8 cellular contexts compared by ENCODE assay signal in genomic region chr1:205591522-205592351, GRCh38. TPM values are rescaled to one million over a fixed set of nuclear protein-coding genes. Genes with fewer than 3 reads are reported as not detected.
DNase-seq lines count a peak whose midpoint lies in the region; ATAC-seq and TF ChIP-seq lines count a peak whose summit lies in the region.

No MANE protein-coding gene starts in this region.

- ATAC-seq in HG02884 (IDR thresholded peaks at IDR 0.05; ENCODE audit: unreplicated experiment) (peak; percentile 70), GM18870 (IDR thresholded peaks at IDR 0.05; ENCODE audit: unreplicated experiment) (no peak)

- H3K4me3 ChIP-seq in GM12875 (ENCODE audit: low read depth, low read length): peak overlapping the region; percentile 25

- peak; percentile 99 for TF ChIP-seq CTCF in GM12875 (IDR thresholded peaks at IDR 0.05; ENCODE audit: borderline replicate concordance, insufficient read depth, low read depth, low read length)

- DNase-seq in NCI-H1694 treated with DMSO at 0.1 percent for 48 hours (lab: John Stamatoyannopoulos, UW): peak; percentile 85
- peak; percentile 76 to 85 (median 83) for DNase-seq in T-helper 2 cell
- DNase-seq in anterior cingulate cortex (lab: John Stamatoyannopoulos, UW): peak in 57 of 58 donors; percentile 33 to 93 (median 73)
- peak; percentile 87 for DNase-seq in hepatic stellate cell (ENCODE audit: low spot score)
- DNase-seq in renal cortical epithelial cell (ENCODE audit: low read depth): peak; percentile 66

RNA-seq across cellular contexts. Expression of gene ELK4, which starts 40.1 kb away (rescaled TPM):
- total RNA-seq in renal cortical epithelial cell: 17.4 and 26.9 TPM in 2 replicates
